Comparison of ENCODE assay signal across 8 cellular contexts in the genomic region with DNA sequence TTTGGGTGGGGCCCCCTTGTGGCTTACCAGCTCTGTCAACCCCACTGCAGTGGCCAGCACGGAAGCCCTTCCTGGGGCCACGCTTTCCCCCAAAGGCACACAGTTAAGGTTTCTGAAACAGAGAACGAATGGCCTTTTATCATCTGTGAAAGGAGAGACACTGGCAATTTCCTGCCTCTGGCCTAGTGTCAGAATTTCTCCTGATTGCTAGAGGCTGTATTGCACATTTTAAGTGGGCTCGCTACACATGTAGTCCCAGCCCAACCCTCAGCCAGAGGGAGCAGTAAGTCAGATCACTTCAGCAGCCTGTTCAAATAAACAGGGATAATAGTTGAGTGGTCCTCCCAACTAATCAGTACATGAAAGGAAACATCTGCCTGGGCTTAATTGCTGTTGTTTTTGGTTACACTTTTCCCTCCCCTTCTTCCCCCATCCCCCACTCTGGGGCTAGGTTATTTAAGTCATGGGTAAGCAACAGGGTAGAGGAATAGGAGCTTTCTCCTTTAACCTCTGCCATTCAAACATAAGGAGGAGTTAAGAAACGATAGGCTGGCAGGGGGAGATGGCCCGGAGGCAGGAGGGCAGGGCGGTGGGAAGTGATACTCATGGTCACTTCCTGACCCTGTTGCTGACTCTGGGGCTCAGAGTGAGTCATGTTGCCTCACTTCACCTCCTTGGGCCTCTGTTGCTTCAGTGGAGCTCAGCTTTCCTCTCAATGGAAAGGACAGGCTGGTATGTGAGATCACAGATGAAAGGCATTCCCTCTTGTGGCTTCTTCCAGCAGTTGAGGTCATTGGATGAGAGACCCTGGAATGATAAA.
DNase-seq lines count a peak whose midpoint lies in the region; ATAC-seq and TF ChIP-seq lines count a peak whose summit lies in the region.
"Not testable (repeated sequence)": the region's sequence is repeated elsewhere in the genome, so short reads cannot be mapped to it uniquely, and the experiment has no call there.

No MANE protein-coding gene starts in this region.

- not testable (repeated sequence) for H3K27me3 ChIP-seq in foreskin keratinocyte

- ATAC-seq in foreskin keratinocyte: peak; percentile 28

- H3K27me3 Mint-ChIP-seq in activated CD4-positive, alpha-beta T cell treated with anti-CD3 and anti-CD28 coated beads, Interleukin-2, amount 10 ng/mL, durations not matched to agents 24 days and 14 days; MCF 10A (ENCODE audit: insufficient read depth, unreplicated experiment); stimulated activated naive CD8-positive, alpha-beta T cell treated with anti-CD3 and anti-CD28 coated beads, Interleukin-15, Interleukin-2, amounts not matched to agents 100 ng/mL and 50 ng/mL, for 24 hours: not testable (repeated sequence)

- not testable (repeated sequence) for H3K4me1 Mint-ChIP-seq in activated CD4-positive, alpha-beta T cell treated with anti-CD3 and anti-CD28 coated beads, Interleukin-2, amount 10 ng/mL, durations not matched to agents 24 days and 14 days; MCF 10A (ENCODE audit: insufficient read depth, unreplicated experiment); stimulated activated naive CD8-positive, alpha-beta T cell treated with anti-CD3 and anti-CD28 coated beads, Interleukin-15, Interleukin-2, amounts not matched to agents 100 ng/mL and 50 ng/mL, for 24 hours (ENCODE audit: low read depth)

- not testable (repeated sequence) for H3K9me3 ChIP-seq in mesodermal cell (ENCODE audit: control insufficient read depth, low read length)

- peak overlapping the region; percentile 95 for H3K27ac Mint-ChIP-seq in activated CD4-positive, alpha-beta T cell treated with anti-CD3 and anti-CD28 coated beads, Interleukin-2, amount 10 ng/mL, durations not matched to agents 24 days and 14 days
- not testable (repeated sequence) for H3K27ac Mint-ChIP-seq in MCF 10A (ENCODE audit: low read depth, unreplicated experiment)
- H3K27ac Mint-ChIP-seq in stimulated activated naive CD8-positive, alpha-beta T cell treated with anti-CD3 and anti-CD28 coated beads, Interleukin-15, Interleukin-2, amounts not matched to agents 100 ng/mL and 50 ng/mL, for 24 hours: peak overlapping the region; percentile 94

- H3K36me3 ChIP-seq in mesodermal cell (ENCODE audit: control insufficient read depth, insufficient read depth, low read length): not testable (repeated sequence)

- BruUV-seq in MCF 10A (replicated peaks; lab: Mats Ljungman, UMichigan): not testable (repeated sequence)

- POLR2A ChIA-PET in MCF 10A (lab: Yijun Ruan, JAX): not testable (repeated sequence)

- no CpG with 5 or more reads among the region's 7 CpGs for WGBS in mesodermal cell (ENCODE audit: insufficient coverage in 2 of 2), 2 experiments

- H3K4me3 Mint-ChIP-seq in activated CD4-positive, alpha-beta T cell treated with anti-CD3 and anti-CD28 coated beads, Interleukin-2, amount 10 ng/mL, durations not matched to agents 24 days and 14 days: peak overlapping the region; percentile 68
- H3K4me3 Mint-ChIP-seq in MCF 10A (ENCODE audit: unreplicated experiment): not testable (repeated sequence)
- H3K4me3 Mint-ChIP-seq in stimulated activated naive CD8-positive, alpha-beta T cell treated with anti-CD3 and anti-CD28 coated beads, Interleukin-15, Interleukin-2, amounts not matched to agents 100 ng/mL and 50 ng/mL, for 24 hours: peak overlapping the region; percentile 57

- not testable (repeated sequence) for H3K4me3 ChIP-seq in mesodermal cell (ENCODE audit: extremely low read depth, insufficient read depth, low read length, poor library complexity, severe bottlenecking)

- CTCF ChIA-PET in MCF 10A (lab: Yijun Ruan, JAX): not testable (repeated sequence)

- peak; percentile 36 for DNase-seq in ELR (ENCODE audit: low read depth)
- peak; percentile 66 to 90 (median 66) for DNase-seq in NCI-H1417 (lab: John Stamatoyannopoulos, UW)
- peak; percentile 17 for DNase-seq in NOMO-1 treated with DMSO at 0.1 percent for 48 hours (lab: John Stamatoyannopoulos, UW; ENCODE audit: unreplicated experiment)
- peak; percentile 71 for DNase-seq in activated CD4-positive, alpha-beta T cell treated with anti-CD3 and anti-CD28 coated beads, Interleukin-2, amount 10 ng/mL, durations not matched to agents 24 days and 14 days
- peak; percentile 25 for DNase-seq in MCF 10A (ENCODE audit: unreplicated experiment)
- DNase-seq in foreskin keratinocyte: not testable (repeated sequence)

- not testable (repeated sequence) for H3K9me3 Mint-ChIP-seq in activated CD4-positive, alpha-beta T cell treated with anti-CD3 and anti-CD28 coated beads, Interleukin-2, amount 10 ng/mL, durations not matched to agents 24 days and 14 days; MCF 10A (ENCODE audit: unreplicated experiment); stimulated activated naive CD8-positive, alpha-beta T cell treated with anti-CD3 and anti-CD28 coated beads, Interleukin-15, Interleukin-2, amounts not matched to agents 100 ng/mL and 50 ng/mL, for 24 hours

- not testable (repeated sequence) for TF ChIP-seq CTCF in MCF 10A (IDR thresholded peaks at IDR 0.05; ENCODE audit: unreplicated experiment); foreskin keratinocyte (conservative IDR thresholded peaks at IDR 0.05)

- H3K27ac ChIP-seq in foreskin keratinocyte: not testable (repeated sequence)
- H3K27ac ChIP-seq in mesodermal cell (ENCODE audit: low read depth, low read length, severe bottlenecking): peak overlapping the region; percentile 85

- intact Hi-C loops in activated CD4-positive, alpha-beta T cell treated with anti-CD3 and anti-CD28 coated beads, Interleukin-2, amount 10 ng/mL, durations not matched to agents 24 days and 14 days (cut with micrococcal nuclease); MCF 10A (cut with micrococcal nuclease): not testable (repeated sequence)

- not testable (repeated sequence) for H3K4me1 ChIP-seq in foreskin keratinocyte; mesodermal cell (ENCODE audit: control insufficient read depth, insufficient read depth, low read length, poor library complexity, severe bottlenecking)

- not testable (repeated sequence) for H3K36me3 Mint-ChIP-seq in activated CD4-positive, alpha-beta T cell treated with anti-CD3 and anti-CD28 coated beads, Interleukin-2, amount 10 ng/mL, durations not matched to agents 24 days and 14 days (ENCODE audit: low read depth); MCF 10A (ENCODE audit: insufficient read depth, unreplicated experiment); stimulated activated naive CD8-positive, alpha-beta T cell treated with anti-CD3 and anti-CD28 coated beads, Interleukin-15, Interleukin-2, amounts not matched to agents 100 ng/mL and 50 ng/mL, for 24 hours (ENCODE audit: low read depth)
